In the genomic region with DNA sequence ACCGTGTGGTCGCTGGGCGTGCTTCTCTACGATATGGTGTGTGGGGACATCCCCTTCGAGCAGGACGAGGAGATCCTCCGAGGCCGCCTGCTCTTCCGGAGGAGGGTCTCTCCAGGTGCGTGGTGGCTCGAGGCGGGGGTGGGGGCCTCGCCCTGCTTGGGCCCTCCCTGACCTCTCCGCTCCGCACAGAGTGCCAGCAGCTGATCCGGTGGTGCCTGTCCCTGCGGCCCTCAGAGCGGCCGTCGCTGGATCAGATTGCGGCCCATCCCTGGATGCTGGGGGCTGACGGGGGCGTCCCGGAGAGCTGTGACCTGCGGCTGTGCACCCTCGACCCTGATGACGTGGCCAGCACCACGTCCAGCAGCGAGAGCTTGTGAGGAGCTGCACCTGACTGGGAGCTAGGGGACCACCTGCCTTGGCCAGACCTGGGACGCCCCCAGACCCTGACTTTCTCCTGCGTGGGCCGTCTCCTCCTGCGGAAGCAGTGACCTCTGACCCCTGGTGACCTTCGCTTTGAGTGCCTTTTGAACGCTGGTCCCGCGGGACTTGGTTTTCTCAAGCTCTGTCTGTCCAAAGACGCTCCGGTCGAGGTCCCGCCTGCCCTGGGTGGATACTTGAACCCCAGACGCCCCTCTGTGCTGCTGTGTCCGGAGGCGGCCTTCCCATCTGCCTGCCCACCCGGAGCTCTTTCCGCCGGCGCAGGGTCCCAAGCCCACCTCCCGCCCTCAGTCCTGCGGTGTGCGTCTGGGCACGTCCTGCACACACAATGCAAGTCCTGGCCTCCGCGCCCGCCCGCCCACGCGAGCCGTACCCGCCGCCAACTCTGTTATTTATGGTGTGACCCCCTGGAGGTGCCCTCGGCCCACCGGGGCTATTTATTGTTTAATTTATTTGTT, we compare ENCODE assay signal across 8 cellular contexts. TPM values are rescaled to one million over a fixed set of nuclear protein-coding genes. Genes with fewer than 3 reads are reported as not detected.
DNase-seq lines count a peak whose midpoint lies in the region; ATAC-seq and TF ChIP-seq lines count a peak whose summit lies in the region.

No MANE protein-coding gene starts in this region.

- DNase-seq in BJ (ENCODE audit: low read depth): no peak
- peak in 2 of 3 donors; percentile 57 to 60 for DNase-seq in Peyer's patch
- peak; percentile 52 for DNase-seq in ecto neural progenitor cell (ENCODE audit: low spot score)
- DNase-seq in erythroblast (lab: John Stamatoyannopoulos, UW): no peak
- no peak for DNase-seq in NCI-H69 (lab: John Stamatoyannopoulos, UW)

- TF ChIP-seq CTCF in BJ (IDR thresholded peaks at IDR 0.05; ENCODE audit: insufficient read depth, low read depth, low read length) (no peak), Peyer's patch (IDR thresholded peaks at IDR 0.05) (no peak)

- TF ChIP-seq POLR2A in Peyer's patch (IDR thresholded peaks at IDR 0.05): no peak
- no peak for TF ChIP-seq POLR2A in erythroblast (IDR thresholded peaks at IDR 0.05; ENCODE audit: low read length)

- ATAC-seq in HG03108 (IDR thresholded peaks at IDR 0.05; ENCODE audit: unreplicated experiment) (no peak), HG03135 (IDR thresholded peaks at IDR 0.05; ENCODE audit: unreplicated experiment) (no peak)

- peak overlapping the region; percentile 83 for H3K9ac ChIP-seq in mucosa of stomach (ENCODE audit: low read length)

- peak overlapping the region; percentile 86 to 99 (median 98) for H3K27ac ChIP-seq in Peyer's patch

- POLR2A ChIA-PET in BJ (lab: Charles Lee): interaction anchor here (0.5 to 1.0 kb wide), 2 partner anchors 27 to 136 kb away, joined by 3 read pairs; no protein-coding TSS in a partner anchor

- H3K4me3 ChIP-seq in BJ (ENCODE audit: low read depth, low read length): peak overlapping the region; percentile 90
- H3K4me3 ChIP-seq in Peyer's patch: peak overlapping the region; percentile 65 to 100 (median 98)
- peak overlapping the region; percentile 80 for H3K4me3 ChIP-seq in mucosa of stomach (ENCODE audit: low read length)

- peaks cover 27% of the 10 kb centered on the region for H3K36me3 ChIP-seq in BJ (ENCODE audit: control insufficient read depth, insufficient read depth, low read length)
- peaks cover 0 to 40% (median 0%) of the 10 kb centered on the region in 3 donors for H3K36me3 ChIP-seq in Peyer's patch
- peaks cover 13% of the 10 kb centered on the region for H3K36me3 ChIP-seq in mucosa of stomach (ENCODE audit: control insufficient read depth, insufficient read depth, low read length)

- peaks cover 0 to 3% (median 0%) of the 10 kb centered on the region in 4 donors for H3K9me3 ChIP-seq in Peyer's patch
- H3K9me3 ChIP-seq in mucosa of stomach (ENCODE audit: control insufficient read depth, low read length): no peaks in the 10 kb centered on the region

- CTCF ChIA-PET in BJ (lab: Yijun Ruan, JAX): interaction anchor here (1.8 kb wide), 1 partner anchor 67 kb away, joined by 8 read pairs; no protein-coding TSS in a partner anchor

- no peaks in the 10 kb centered on the region for H3K27me3 ChIP-seq in BJ (ENCODE audit: control insufficient read depth, insufficient read depth, low read length)
- no peaks in the 10 kb centered on the region for H3K27me3 ChIP-seq in Peyer's patch
- H3K27me3 ChIP-seq in mucosa of stomach (ENCODE audit: control insufficient read depth, insufficient read depth, low read length): no peaks in the 10 kb centered on the region

- H3K4me1 ChIP-seq in Peyer's patch (peaks cover 3 to 66% (median 44%) of the 10 kb centered on the region in 4 donors), mucosa of stomach (ENCODE audit: control insufficient read depth, insufficient read depth, low read length) (peaks cover 74% of the 10 kb centered on the region)

RNA-seq across cellular contexts. Expression of gene PIM3, which starts 2.4 kb away (rescaled TPM):
- 5.8 and 8.3 TPM in 2 replicates for polyA plus RNA-seq in BJ (2011; rRNA removed)
- polyA minus RNA-seq in BJ (2011; rRNA and poly(A)+ RNA removed): 2.2 and 2.5 TPM in 2 replicates
- 100 to 1,000 TPM in 2 of 4 donors, 10 to 100 TPM in 2; 66.2 to 142 (median 105) TPM for total RNA-seq in Peyer's patch

RNA-seq across cellular contexts. Expression of gene CRELD2, which starts 44.6 kb away (rescaled TPM):
- 41.0 and 54.1 TPM in 2 replicates for polyA plus RNA-seq in BJ (2011; rRNA removed)
- 9.6 and 10.0 TPM in 2 replicates for polyA minus RNA-seq in BJ (2011; rRNA and poly(A)+ RNA removed)
- total RNA-seq in Peyer's patch: 10 to 100 TPM; 33.3 to 52.0 (median 41.1) TPM

RNA-seq across cellular contexts. Expression of gene ALG12, which starts 44.8 kb away (rescaled TPM):
- polyA plus RNA-seq in BJ (2011; rRNA removed): 5.5 and 7.9 TPM in 2 replicates
- 4.5 and 5.3 TPM in 2 replicates for polyA minus RNA-seq in BJ (2011; rRNA and poly(A)+ RNA removed)
- 10 to 100 TPM; 17.3 to 25.5 (median 22.1) TPM for total RNA-seq in Peyer's patch

RNA-seq across cellular contexts. Expression of gene IL17REL, which starts 49.6 kb away (rescaled TPM):
- not detected in 2 replicates for polyA plus RNA-seq in BJ (2011; rRNA removed)
- polyA minus RNA-seq in BJ (2011; rRNA and poly(A)+ RNA removed): not detected in 2 replicates
- 1 to 10 TPM in 3 of 4 donors, not detected in 1; 1.1 to 2.3 (median 1.2) TPM for total RNA-seq in Peyer's patch

Comparison
In these comparisons a context has a peak if more than half of its experiments do, and no peak if none do; other contexts are left out.
1. DNase-seq: peak in Peyer's patch (2 of 3) and ecto neural progenitor cell (single experiment); none in BJ (single experiment), erythroblast (0 of 2) and NCI-H69 (single experiment).
2. Peak in every context shown above with its lines, with median percentiles within 50 percentile points of each other: H3K4me3 ChIP-seq.